Comparison of ENCODE assay signal across 19 cellular contexts in genomic region chr21:43959231-43960041, GRCh38. TPM values are rescaled to one million over a fixed set of nuclear protein-coding genes. Genes with fewer than 3 reads are reported as not detected.
A peak's percentile ranks its signal among the peaks of the same experiment; 100 is the strongest.
DNase-seq lines count a peak whose midpoint lies in the region; ATAC-seq and TF ChIP-seq lines count a peak whose summit lies in the region.
"Had no signal": no experiment of that assay in that cellular context is flagged by ENCODE, and none has a peak within 500 bp of the region (broad histone marks: within the 10 kb centered on the region; RNA-seq: fewer than 3 reads in every experiment).

No MANE protein-coding gene starts in this region.

- CTCF ChIA-PET in activated CD4-positive, alpha-beta T cell treated with anti-CD3 and anti-CD28 coated beads for 36 hours (lab: Charles Lee) = no interaction called here
- CTCF ChIA-PET in HEK293T (lab: Yijun Ruan, JAX) = no interaction called here
- CTCF ChIA-PET in WTC11 (lab: Charles Lee) = interaction anchor here (0.6 to 1.3 kb wide), 2 partner anchors 16 to 18 kb away, joined by 3 to 6 read pairs; no protein-coding TSS in a partner anchor

- no peak for TF ChIP-seq CTCF in WTC11 (IDR thresholded peaks at IDR 0.05)

- H3K4me1 Mint-ChIP-seq in activated CD4-positive, alpha-beta T cell treated with anti-CD3 and anti-CD28 coated beads for 36 hours = peaks cover 30% of the 10 kb centered on the region
- peaks cover 5 to 12% of the 10 kb centered on the region in 2 donors for H3K4me1 Mint-ChIP-seq in effector memory CD8-positive, alpha-beta T cell (ENCODE audit: low read depth in 2 of 2)
- no peaks in the 10 kb centered on the region for H3K4me1 Mint-ChIP-seq in WTC11
- H3K4me1 Mint-ChIP-seq: activated T-helper 17 cell treated with anti-CD3 and anti-CD28 coated beads, Interleukin-2, amount 50 U/mL, for 72 hours had no signal

- H3K27me3 Mint-ChIP-seq in activated CD4-positive, alpha-beta T cell treated with anti-CD3 and anti-CD28 coated beads for 36 hours = no peaks in the 10 kb centered on the region
- H3K27me3 Mint-ChIP-seq in effector memory CD8-positive, alpha-beta T cell = no peaks in the 10 kb centered on the region
- H3K27me3 Mint-ChIP-seq in WTC11 (ENCODE audit: low read depth) = no peaks in the 10 kb centered on the region
- H3K27me3 Mint-ChIP-seq: activated CD4-positive, alpha-beta memory T cell treated with anti-CD3 and anti-CD28 coated beads for 36 hours; activated T-helper 17 cell treated with anti-CD3 and anti-CD28 coated beads, Interleukin-2, amount 50 U/mL, for 72 hours; IgD-negative memory B cell had no signal

- no peak overlapping the region for H3K4me2 ChIP-seq in Karpas-422 (ENCODE audit: low read depth, low read length, poor library complexity, severe bottlenecking)

- H2AFZ ChIP-seq in Karpas-422 (ENCODE audit: low read length) = no peak overlapping the region

- no peaks in the 10 kb centered on the region for H3K9me3 ChIP-seq in Karpas-422 (ENCODE audit: low read length)

- H3K36me3 Mint-ChIP-seq in activated CD4-positive, alpha-beta T cell treated with anti-CD3 and anti-CD28 coated beads for 36 hours (ENCODE audit: low read depth) = peaks cover 22% of the 10 kb centered on the region
- peaks cover 7% of the 10 kb centered on the region for H3K36me3 Mint-ChIP-seq in effector memory CD8-positive, alpha-beta T cell (ENCODE audit: insufficient read depth)
- no peaks in the 10 kb centered on the region for H3K36me3 Mint-ChIP-seq in WTC11

- intact Hi-C loops in activated CD4-positive, alpha-beta T cell treated with anti-CD3 and anti-CD28 coated beads for 36 hours (cut with DNase I, micrococcal nuclease) = loop anchor here (2.0 to 5.0 kb wide), 4 partner anchors 42 to 92 kb away; partner anchors contain the start of genes AGPAT3 (in 1 of the 2) and TRAPPC10 (in 1 of the 2)

- no peaks in the 10 kb centered on the region for H3K27me3 ChIP-seq in Karpas-422 (ENCODE audit: low read length)
- H3K27me3 ChIP-seq: cardiac muscle cell had no signal

- no peak overlapping the region for H3K4me3 ChIP-seq in Karpas-422 (ENCODE audit: low read length)
- H3K4me3 ChIP-seq: cardiac muscle cell had no signal

- no peak for ATAC-seq in activated CD4-positive, alpha-beta T cell treated with anti-CD3 and anti-CD28 coated beads for 36 hours
- ATAC-seq in effector memory CD8-positive, alpha-beta T cell (replicated peaks) = peak; percentile 33
- no peak for ATAC-seq in WTC11
- ATAC-seq: activated T-helper 17 cell treated with anti-CD3 and anti-CD28 coated beads, Interleukin-2, amount 50 U/mL, for 72 hours; SK-N-SH treated with all-trans-retinoic acid at 6 μM for 48 hours had no signal

- no peak overlapping the region for H3K27ac ChIP-seq in Karpas-422 (ENCODE audit: low read length)
- H3K27ac ChIP-seq: cardiac muscle cell had no signal

- H3K4me1 ChIP-seq in Karpas-422 (ENCODE audit: low read length) = no peaks in the 10 kb centered on the region

- H3K36me3 ChIP-seq in Karpas-422 (ENCODE audit: insufficient read depth, low read length) = no peaks in the 10 kb centered on the region

- peaks cover 17% of the 10 kb centered on the region for H3K79me2 ChIP-seq in Karpas-422 (ENCODE audit: low read length)

- peak; percentile 39 for DNase-seq in activated CD4-positive, alpha-beta T cell treated with anti-CD3 and anti-CD28 coated beads for 36 hours
- DNase-seq in activated CD4-positive, alpha-beta T cell treated with anti-CD3 and anti-CD28 coated beads, Interleukin-2, amount 50 U/mL, for 1 hour = no peak
- DNase-seq in HEK293T (ENCODE audit: extremely low spot score) (no peak), retina (peak; percentile 46), WTC11 (ENCODE audit: low spot score) (no peak), NCI-H1105 treated with DMSO at 0.1 percent for 48 hours (lab: John Stamatoyannopoulos, UW) (no peak), Karpas-422 (no peak)
- DNase-seq in effector memory CD8-positive, alpha-beta T cell = peak in 2 of 3 experiments; percentile 12 to 22
- DNase-seq: effector CD4-positive, alpha-beta T cell; islet precursor cell; NCI-H2029 treated with DMSO at 0.1 percent for 48 hours; NCI-H510A treated with DMSO at 0.1 percent for 48 hours; stimulated activated naive CD4-positive, alpha-beta T cell treated with Interleukin-2 at 50 U/mL for 16 hours had no signal

- POLR2A ChIA-PET in activated CD4-positive, alpha-beta T cell treated with anti-CD3 and anti-CD28 coated beads for 36 hours (lab: Charles Lee) = no interaction called here
- POLR2A ChIA-PET in HEK293T (lab: Yijun Ruan, JAX) (no interaction called here), WTC11 (lab: Charles Lee) (no interaction called here)

- no peaks in the 10 kb centered on the region for H4K20me1 ChIP-seq in Karpas-422 (ENCODE audit: insufficient read depth, low read depth, low read length)

- H3K9me2 ChIP-seq in Karpas-422 (replicated peaks; ENCODE audit: insufficient read depth, low read length) = no peaks in the 10 kb centered on the region

- no peak overlapping the region for H3K9ac ChIP-seq in Karpas-422 (ENCODE audit: low read length)

- no peak overlapping the region for H3K27ac Mint-ChIP-seq in activated CD4-positive, alpha-beta T cell treated with anti-CD3 and anti-CD28 coated beads for 36 hours
- H3K27ac Mint-ChIP-seq in effector memory CD8-positive, alpha-beta T cell = no peak overlapping the region
- H3K27ac Mint-ChIP-seq in WTC11 = no peak overlapping the region
- H3K27ac Mint-ChIP-seq: activated T-helper 17 cell treated with anti-CD3 and anti-CD28 coated beads, Interleukin-2, amount 50 U/mL, for 72 hours; IgD-negative memory B cell had no signal

- peaks cover 2% of the 10 kb centered on the region for H3K9me3 Mint-ChIP-seq in activated CD4-positive, alpha-beta T cell treated with anti-CD3 and anti-CD28 coated beads for 36 hours (ENCODE audit: low read depth)
- H3K9me3 Mint-ChIP-seq in effector memory CD8-positive, alpha-beta T cell = no peaks in the 10 kb centered on the region
- peaks cover 5% of the 10 kb centered on the region for H3K9me3 Mint-ChIP-seq in WTC11
- H3K9me3 Mint-ChIP-seq: activated CD4-positive, alpha-beta memory T cell treated with anti-CD3 and anti-CD28 coated beads for 36 hours; activated T-helper 17 cell treated with anti-CD3 and anti-CD28 coated beads, Interleukin-2, amount 50 U/mL, for 72 hours; IgD-negative memory B cell had no signal

- no peak overlapping the region for H3K4me3 Mint-ChIP-seq in activated CD4-positive, alpha-beta T cell treated with anti-CD3 and anti-CD28 coated beads for 36 hours
- H3K4me3 Mint-ChIP-seq in effector memory CD8-positive, alpha-beta T cell = no peak overlapping the region
- H3K4me3 Mint-ChIP-seq in WTC11 = no peak overlapping the region
- H3K4me3 Mint-ChIP-seq: activated CD4-positive, alpha-beta memory T cell treated with anti-CD3 and anti-CD28 coated beads for 36 hours; activated T-helper 17 cell treated with anti-CD3 and anti-CD28 coated beads, Interleukin-2, amount 50 U/mL, for 72 hours; IgD-negative memory B cell; nephron had no signal

TF ChIP-seq in HEK293T, 16 proteins besides CTCF, POLR2A, EP300 and RAD21:
- TF ChIP-seq NFRKB (IDR thresholded peaks at IDR 0.05) = no peak
- TF ChIP-seq TARDBP (IDR thresholded peaks at IDR 0.05) = peak; percentile 92
- no peak for TF ChIP-seq SUZ12 (IDR thresholded peaks at IDR 0.05)
TF ChIP-seq in HEK293T: peak in this region for 1.

TF ChIP-seq in WTC11, 78 proteins besides CTCF, POLR2A, EP300 and RAD21:
- no peak for TF ChIP-seq SMAD3 (CRISPR knock-in tag; IDR thresholded peaks at IDR 0.05; ENCODE audit: borderline replicate concordance)

RNA-seq across cellular contexts. Expression of gene TRAPPC10, which starts 52.7 kb away (rescaled TPM):
- 10 to 100 TPM; 40.2 to 58.7 TPM for total RNA-seq in activated CD4-positive, alpha-beta T cell treated with anti-CD3 and anti-CD28 coated beads for 36 hours
- total RNA-seq in WTC11 (2021) = 29.3 to 34.5 TPM (median 29.7 TPM) in 3 replicates
- 24.0 and 40.3 TPM in 2 replicates for total RNA-seq in Karpas-422 (2014; rRNA removed; shearing (Covaris generic); ENCODE audit: low replicate concordance)

Comparison
In these comparisons a context has a peak if more than half of its experiments do, and no peak if none do; other contexts are left out.
1. DNase-seq: peak in activated CD4-positive, alpha-beta T cell treated with anti-CD3 and anti-CD28 coated beads for 36 hours (single experiment), effector memory CD8-positive, alpha-beta T cell (2 of 3) and retina (single experiment); none in activated CD4-positive, alpha-beta T cell treated with anti-CD3 and anti-CD28 coated beads, Interleukin-2, amount 50 U/mL, for 1 hour (single experiment), HEK293T (single experiment), WTC11 (single experiment), NCI-H1105 treated with DMSO at 0.1 percent for 48 hours (single experiment) and Karpas-422 (single experiment).